In the genomic region with DNA sequence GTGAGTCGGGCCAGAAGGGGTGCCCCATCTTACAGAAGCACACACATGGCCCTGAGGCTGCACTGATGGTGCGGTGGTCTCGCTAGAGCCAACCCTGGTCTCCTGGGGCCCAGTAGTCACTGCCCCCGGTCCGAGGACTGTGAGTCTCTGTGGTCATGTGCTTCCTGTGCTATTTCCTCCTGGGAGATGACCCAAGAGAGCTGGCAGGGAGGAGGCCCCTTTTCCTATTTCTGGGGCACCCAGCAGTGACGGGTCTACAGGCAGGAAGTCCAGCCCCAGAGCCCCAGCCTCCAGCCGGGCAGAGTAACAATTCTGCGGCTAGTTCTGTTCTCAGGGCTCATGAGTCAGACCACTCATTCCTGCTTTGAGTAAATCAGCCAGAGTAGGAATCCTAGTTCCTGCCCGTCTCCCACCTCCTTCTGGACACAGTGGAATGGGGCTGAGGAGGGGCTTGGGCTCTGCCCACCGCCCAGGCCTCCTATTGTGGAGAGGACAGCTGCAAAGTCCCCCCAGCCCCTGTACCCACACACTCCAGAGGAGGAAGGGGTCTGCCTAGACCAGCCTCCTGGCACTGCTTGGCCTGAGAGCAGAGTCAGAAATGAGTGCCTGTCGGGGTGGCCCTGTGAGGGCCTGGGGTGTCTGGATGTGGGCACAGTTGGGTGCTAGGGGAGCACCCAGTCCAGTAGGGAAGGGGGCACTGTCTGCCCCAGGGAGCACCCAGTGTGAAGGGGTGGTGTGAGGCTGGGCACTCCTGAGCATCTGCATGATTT, we compare ENCODE assay signal across 8 cellular contexts.
DNase-seq lines count a peak whose midpoint lies in the region; ATAC-seq, FAIRE-seq and TF ChIP-seq lines count a peak whose summit lies in the region.

No MANE protein-coding gene starts in this region.

- H3K9me3 ChIP-seq in astrocyte (ENCODE audit: insufficient read depth, low read depth, low read length): no peaks in the 10 kb centered on the region

- H4K20me1 ChIP-seq in astrocyte (ENCODE audit: insufficient read depth, low read length): peaks cover 94% of the 10 kb centered on the region

- ATAC-seq in GM21717 (IDR thresholded peaks at IDR 0.05; ENCODE audit: unreplicated experiment): peak; percentile 80
- peak; percentile 89 for ATAC-seq in stimulated activated memory B cell treated with anti-CD40 and anti-IgM and Interleukin-4, amounts not matched to agents 10 μg/mL and 1 μg/mL and 100 μg/mL, for 72 hours

- POLR2A ChIA-PET in GM10248 (lab: Yijun Ruan, JAX): interaction anchor here (2.0 kb wide), 1 partner anchor 16 kb away, joined by 7 read pairs; no protein-coding TSS in a partner anchor

- H3K4me3 Mint-ChIP-seq in IgD-negative memory B cell (peak overlapping the region; percentile 30 to 91 (median 68)), astrocyte (ENCODE audit: unreplicated experiment) (no peak overlapping the region)
- H3K4me3 Mint-ChIP-seq in stimulated activated memory B cell treated with anti-CD40 and anti-IgM and Interleukin-4, amounts not matched to agents 10 μg/mL and 1 μg/mL and 100 μg/mL, for 72 hours: peak overlapping the region; percentile 71

- peaks cover 6% of the 10 kb centered on the region for H3K36me3 ChIP-seq in astrocyte (ENCODE audit: insufficient read depth, low read length)

- peak; percentile 78 for DNase-seq in GM10248 (ENCODE audit: extremely low spot score)
- peak; percentile 91 for DNase-seq in astrocyte (ENCODE audit: low read depth)
- DNase-seq in hypothalamus (lab: John Stamatoyannopoulos, UW): peak in 34 of 51 donors; percentile 25 to 82 (median 56)
- DNase-seq in activated CD8-positive, alpha-beta memory T cell treated with anti-CD3 and anti-CD28 coated beads, Interleukin-2, amount 50 U/mL, for 48 hours: no peak
- DNase-seq in stimulated activated CD4-positive, alpha-beta T cell treated with anti-CD3 and anti-CD28 coated beads, Interleukin-1b, Interleukin-23, amount 100 ng/mL, for 48 hours: no peak

- H3K4me1 ChIP-seq in astrocyte (ENCODE audit: insufficient read depth, low read length): peaks cover 41% of the 10 kb centered on the region

- H3K27me3 Mint-ChIP-seq in IgD-negative memory B cell: no peaks in the 10 kb centered on the region
- no peaks in the 10 kb centered on the region for H3K27me3 Mint-ChIP-seq in astrocyte (ENCODE audit: low read depth, unreplicated experiment)
- no peaks in the 10 kb centered on the region for H3K27me3 Mint-ChIP-seq in stimulated activated memory B cell treated with anti-CD40 and anti-IgM and Interleukin-4, amounts not matched to agents 10 μg/mL and 1 μg/mL and 100 μg/mL, for 72 hours

- H3K4me1 Mint-ChIP-seq in IgD-negative memory B cell: peaks cover 72 to 80% (median 75%) of the 10 kb centered on the region in 3 donors
- peaks cover 43% of the 10 kb centered on the region for H3K4me1 Mint-ChIP-seq in astrocyte (ENCODE audit: low read depth, unreplicated experiment)
- H3K4me1 Mint-ChIP-seq in stimulated activated memory B cell treated with anti-CD40 and anti-IgM and Interleukin-4, amounts not matched to agents 10 μg/mL and 1 μg/mL and 100 μg/mL, for 72 hours: peaks cover 98% of the 10 kb centered on the region

- no peaks in the 10 kb centered on the region for H3K9me3 Mint-ChIP-seq in IgD-negative memory B cell
- no peaks in the 10 kb centered on the region for H3K9me3 Mint-ChIP-seq in astrocyte (ENCODE audit: unreplicated experiment)
- no peaks in the 10 kb centered on the region for H3K9me3 Mint-ChIP-seq in stimulated activated memory B cell treated with anti-CD40 and anti-IgM and Interleukin-4, amounts not matched to agents 10 μg/mL and 1 μg/mL and 100 μg/mL, for 72 hours

- H3K4me3 ChIP-seq in astrocyte (ENCODE audit: insufficient read depth, low read depth, low read length): no peak overlapping the region

- peak overlapping the region; percentile 69 for H3K9ac ChIP-seq in astrocyte (ENCODE audit: low read length)

- H3K79me2 ChIP-seq in astrocyte (ENCODE audit: insufficient read depth, low read length): peaks cover 79% of the 10 kb centered on the region

- H3K27me3 ChIP-seq in astrocyte (ENCODE audit: insufficient read depth, low read length): no peaks in the 10 kb centered on the region

- CTCF ChIA-PET in GM10248 (lab: Yijun Ruan, JAX): interaction anchor here (1.0 to 2.0 kb wide), 7 partner anchors 12 to 21 kb away, joined by 3 to 7 read pairs (median 5); no protein-coding TSS in a partner anchor

- H2AFZ ChIP-seq in astrocyte (ENCODE audit: low read depth, low read length): no peak overlapping the region

- H3K27ac ChIP-seq in astrocyte (ENCODE audit: low read depth, low read length): peak overlapping the region; percentile 87

- FAIRE-seq in astrocyte (lab: Jason Lieb, UNC): peak; percentile 97

- H3K27ac Mint-ChIP-seq in IgD-negative memory B cell (peak overlapping the region; percentile 73 to 96 (median 80)), astrocyte (ENCODE audit: unreplicated experiment) (peak overlapping the region; percentile 95)
- H3K27ac Mint-ChIP-seq in stimulated activated memory B cell treated with anti-CD40 and anti-IgM and Interleukin-4, amounts not matched to agents 10 μg/mL and 1 μg/mL and 100 μg/mL, for 72 hours: peak overlapping the region; percentile 98

- peaks cover 6% of the 10 kb centered on the region for H3K36me3 Mint-ChIP-seq in IgD-negative memory B cell
- peaks cover 20% of the 10 kb centered on the region for H3K36me3 Mint-ChIP-seq in astrocyte (ENCODE audit: low read depth, unreplicated experiment)
- peaks cover 42% of the 10 kb centered on the region for H3K36me3 Mint-ChIP-seq in stimulated activated memory B cell treated with anti-CD40 and anti-IgM and Interleukin-4, amounts not matched to agents 10 μg/mL and 1 μg/mL and 100 μg/mL, for 72 hours

- TF ChIP-seq CTCF in GM10248 (IDR thresholded peaks at IDR 0.05; ENCODE audit: control extremely low read depth, extremely low read depth, low read depth, missing control alignments): no peak
- no peak for TF ChIP-seq CTCF in astrocyte (IDR thresholded peaks at IDR 0.05; ENCODE audit: insufficient read depth, low read depth, low read length)

- H3K4me2 ChIP-seq in astrocyte (ENCODE audit: low read length): peak overlapping the region; percentile 70

Comparison
In these comparisons a context has a peak if more than half of its experiments do, and no peak if none do; other contexts are left out.
1. DNase-seq: peak in GM10248 (single experiment), astrocyte (single experiment) and hypothalamus (34 of 51); none in activated CD8-positive, alpha-beta memory T cell treated with anti-CD3 and anti-CD28 coated beads, Interleukin-2, amount 50 U/mL, for 48 hours (single experiment) and stimulated activated CD4-positive, alpha-beta T cell treated with anti-CD3 and anti-CD28 coated beads, Interleukin-1b, Interleukin-23, amount 100 ng/mL, for 48 hours (single experiment).
2. Peak in every context shown above with its lines, with median percentiles within 50 percentile points of each other: H3K27ac Mint-ChIP-seq.